ENCODE assay signal across 18 cellular contexts in genomic region chr5:176650354-176650884, GRCh38.
DNase-seq lines count a peak whose midpoint lies in the region; ATAC-seq lines count a peak whose summit lies in the region.
"Had no signal": no experiment of that assay in that cellular context is flagged by ENCODE, and none has a peak within 500 bp of the region (broad histone marks: within the 10 kb centered on the region; RNA-seq: fewer than 3 reads in every experiment).

No MANE protein-coding gene starts in this region.

- no peaks in the 10 kb centered on the region for H3K9me3 Mint-ChIP-seq in T-helper 2 cell treated with Interferon-gamma antibody and Interleukin-4, amounts not matched to agents 5 μg/mL and 100 μg/mL, for 36 hours
- no peaks in the 10 kb centered on the region for H3K9me3 Mint-ChIP-seq in stimulated activated naive B cell treated with anti-CD40 and anti-IgM and Interleukin-4, amounts not matched to agents 10 μg/mL and 1 μg/mL and 100 μg/mL, for 72 hours

- peak overlapping the region; percentile 37 for H3K27ac Mint-ChIP-seq in T-helper 2 cell treated with Interferon-gamma antibody and Interleukin-4, amounts not matched to agents 5 μg/mL and 100 μg/mL, for 36 hours
- peak overlapping the region; percentile 38 for H3K27ac Mint-ChIP-seq in stimulated activated naive B cell treated with anti-CD40 and anti-IgM and Interleukin-4, amounts not matched to agents 10 μg/mL and 1 μg/mL and 100 μg/mL, for 72 hours

- peaks cover 13% of the 10 kb centered on the region for H3K36me3 Mint-ChIP-seq in T-helper 2 cell treated with Interferon-gamma antibody and Interleukin-4, amounts not matched to agents 5 μg/mL and 100 μg/mL, for 36 hours (ENCODE audit: low read depth)
- peaks cover 13 to 30% of the 10 kb centered on the region in 2 donors for H3K36me3 Mint-ChIP-seq in stimulated activated naive B cell treated with anti-CD40 and anti-IgM and Interleukin-4, amounts not matched to agents 10 μg/mL and 1 μg/mL and 100 μg/mL, for 72 hours

- intact Hi-C loops in head of caudate nucleus (cut with DNase I) = loop anchor here (10.0 kb wide), 1 partner anchor 304 kb away; no protein-coding TSS in a partner anchor

- H3K4me1 Mint-ChIP-seq in T-helper 2 cell treated with Interferon-gamma antibody and Interleukin-4, amounts not matched to agents 5 μg/mL and 100 μg/mL, for 36 hours (ENCODE audit: low read depth) = peaks cover 42% of the 10 kb centered on the region
- peaks cover 48 to 84% of the 10 kb centered on the region in 2 donors for H3K4me1 Mint-ChIP-seq in stimulated activated naive B cell treated with anti-CD40 and anti-IgM and Interleukin-4, amounts not matched to agents 10 μg/mL and 1 μg/mL and 100 μg/mL, for 72 hours

- no peak overlapping the region for H3K4me3 Mint-ChIP-seq in T-helper 2 cell treated with Interferon-gamma antibody and Interleukin-4, amounts not matched to agents 5 μg/mL and 100 μg/mL, for 36 hours
- H3K4me3 Mint-ChIP-seq in stimulated activated naive B cell treated with anti-CD40 and anti-IgM and Interleukin-4, amounts not matched to agents 10 μg/mL and 1 μg/mL and 100 μg/mL, for 72 hours = no peak overlapping the region

- no peak for DNase-seq in T-helper 2 cell treated with Interferon-gamma antibody and Interleukin-4, amounts not matched to agents 5 μg/mL and 100 μg/mL, for 36 hours (ENCODE audit: low spot score)
- no peak for DNase-seq in T-helper 2 cell
- DNase-seq in NCI-H69 (lab: John Stamatoyannopoulos, UW) = peak; percentile 72
- DNase-seq in head of caudate nucleus = peak in 35 of 42 donors; percentile 20 to 78 (median 56)
- DNase-seq in stimulated activated naive B cell treated with anti-CD40 and anti-IgM and Interleukin-4, amounts not matched to agents 10 μg/mL and 1 μg/mL and 100 μg/mL, for 72 hours = no peak
- DNase-seq in T-helper 9 cell = no peak
- DNase-seq in GDM1 (lab: John Stamatoyannopoulos, UW) = no peak
- DNase-seq: activated CD8-positive, alpha-beta memory T cell treated with anti-CD3 and anti-CD28 coated beads, Interleukin-2, amount 50 U/mL, for 48 hours; activated naive CD4-positive, alpha-beta T cell; foreskin keratinocyte; GOT3; NCI-H1105; SHP77 treated with DMSO at 0.1 percent for 48 hours; stimulated activated CD4-positive, alpha-beta T cell treated with anti-CD3 and anti-CD28 coated beads, Interleukin-4, amount 100 ng/mL, for 1 hour had no signal

- no peak for ATAC-seq in stimulated activated naive B cell treated with anti-CD40 and anti-IgM and Interleukin-4, amounts not matched to agents 10 μg/mL and 1 μg/mL and 100 μg/mL, for 72 hours (replicated peaks)
- no peak for ATAC-seq in HG03354 (IDR thresholded peaks at IDR 0.05; ENCODE audit: poor library complexity, severe bottlenecking, unreplicated experiment)
- ATAC-seq: activated CD4-positive, CD25-positive, alpha-beta regulatory T cell treated with anti-CD3 and anti-CD28 coated beads, Interleukin-2, amount 50 U/mL, for 24 hours; foreskin keratinocyte; left lobe of liver; pancreas had no signal

- H3K27me3 Mint-ChIP-seq in T-helper 2 cell treated with Interferon-gamma antibody and Interleukin-4, amounts not matched to agents 5 μg/mL and 100 μg/mL, for 36 hours (ENCODE audit: low read depth) = no peaks in the 10 kb centered on the region
- no peaks in the 10 kb centered on the region for H3K27me3 Mint-ChIP-seq in stimulated activated naive B cell treated with anti-CD40 and anti-IgM and Interleukin-4, amounts not matched to agents 10 μg/mL and 1 μg/mL and 100 μg/mL, for 72 hours

Comparison
In these comparisons a context has a peak if more than half of its experiments do, and no peak if none do; other contexts are left out.
1. DNase-seq: peak in NCI-H69 (single experiment) and head of caudate nucleus (35 of 42); none in T-helper 2 cell treated with Interferon-gamma antibody and Interleukin-4, amounts not matched to agents 5 μg/mL and 100 μg/mL, for 36 hours (single experiment), T-helper 2 cell (0 of 5), stimulated activated naive B cell treated with anti-CD40 and anti-IgM and Interleukin-4, amounts not matched to agents 10 μg/mL and 1 μg/mL and 100 μg/mL, for 72 hours (single experiment), T-helper 9 cell (single experiment) and GDM1 (single experiment).